Comparison of ENCODE assay signal across 1 cellular context in genomic region chr13:33816912-33817311, GRCh38.
TF ChIP-seq lines count a peak whose summit lies in the region.

No MANE protein-coding gene starts in this region.

TF ChIP-seq in A549, 52 proteins besides CTCF, POLR2A, EP300 and RAD21 (continued from another document):
- TF ChIP-seq FOSL2 (IDR thresholded peaks at IDR 0.05): no peak
- no peak for TF ChIP-seq FOSL2 (CRISPR knock-in tag; IDR thresholded peaks at IDR 0.05)
- no peak for TF ChIP-seq REST (IDR thresholded peaks at IDR 0.05)
- no peak for TF ChIP-seq SMC3 (IDR thresholded peaks at IDR 0.05)
- no peak for TF ChIP-seq MAX (IDR thresholded peaks at IDR 0.05)
- no peak for TF ChIP-seq TP53 (CRISPR knock-in tag; IDR thresholded peaks at IDR 0.05)
- TF ChIP-seq NR3C1 (IDR thresholded peaks at IDR 0.05): no peak
- no peak for TF ChIP-seq SREBF2 (IDR thresholded peaks at IDR 0.05)
- TF ChIP-seq PHF8 (IDR thresholded peaks at IDR 0.05; ENCODE audit: borderline replicate concordance, low read depth): no peak
- TF ChIP-seq GATA3 (IDR thresholded peaks at IDR 0.05; ENCODE audit: borderline replicate concordance): no peak
- TF ChIP-seq HEYL (CRISPR knock-in tag; IDR thresholded peaks at IDR 0.05): no peak
- TF ChIP-seq CHD2 (IDR thresholded peaks at IDR 0.05; ENCODE audit: low read length, partially characterized antibody): no peak
